Comparison of ENCODE assay signal across 21 cellular contexts in the genomic region with DNA sequence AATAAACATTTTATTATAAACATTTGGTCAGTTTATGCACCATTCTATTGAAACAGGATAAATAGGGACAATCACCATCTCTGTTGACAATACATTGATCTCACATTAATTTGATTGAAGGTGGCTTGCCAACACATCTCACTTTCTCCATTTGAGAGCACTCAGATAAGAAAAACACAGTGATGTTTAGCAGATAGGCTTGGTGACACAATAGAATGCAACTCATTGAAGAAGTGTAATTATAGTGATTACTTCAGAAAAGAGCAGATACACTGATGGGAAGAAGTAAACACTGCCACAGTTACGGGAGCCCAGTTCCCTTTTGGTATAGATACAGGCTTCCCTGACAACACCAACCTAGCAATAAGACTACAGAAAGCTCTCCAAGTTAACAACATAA.
DNase-seq lines count a peak whose midpoint lies in the region; ATAC-seq and TF ChIP-seq lines count a peak whose summit lies in the region.
"Had no signal": no experiment of that assay in that cellular context is flagged by ENCODE, and none has a peak within 500 bp of the region (broad histone marks: within the 10 kb centered on the region; RNA-seq: fewer than 3 reads in every experiment).

No MANE protein-coding gene starts in this region.

- H3K79me2 ChIP-seq in mammary epithelial cell (ENCODE audit: insufficient read depth, low read length) (peaks cover 3% of the 10 kb centered on the region), neural progenitor cell (ENCODE audit: low read depth) (peaks cover 100% of the 10 kb centered on the region), OCI-LY7 (ENCODE audit: insufficient read depth, low read depth, low read length) (no peaks in the 10 kb centered on the region)

- H3K4me3 ChIP-seq in breast epithelium (no peak overlapping the region), mammary epithelial cell (replicated peaks in 1 of 3; ENCODE audit: insufficient read depth in 1 of 3, low read depth in 2 of 3, low read length in 3 of 3) (no peak overlapping the region), Panc1 (ENCODE audit: low read depth in 2 of 2, low read length in 2 of 2) (no peak overlapping the region), neural progenitor cell (no peak overlapping the region), OCI-LY7 (ENCODE audit: low read depth, low read length, poor library complexity, severe bottlenecking) (no peak overlapping the region)
- H3K4me3 ChIP-seq: SK-N-MC, thyroid gland had no signal

- POLR2A ChIA-PET in Panc1 (lab: Charles Lee): no interaction called here
- POLR2A ChIA-PET in OCI-LY7 (lab: Charles Lee): interaction anchor here (0.8 kb wide), 1 partner anchor 43 kb away, joined by 5 read pairs; no protein-coding TSS in a partner anchor

- TF ChIP-seq POLR2A in breast epithelium (IDR thresholded peaks at IDR 0.05): no peak

- H3F3A ChIP-seq in neural progenitor cell (ENCODE audit: low read depth): peaks cover 31% of the 10 kb centered on the region

- peak overlapping the region; percentile 39 to 51 for H3K27ac ChIP-seq in breast epithelium
- H3K27ac ChIP-seq in mammary epithelial cell (ENCODE audit: insufficient read depth, low read depth, low read length): no peak overlapping the region
- peak overlapping the region; percentile 29; the same call in 1 of the 2 replicates for H3K27ac ChIP-seq in Panc1 (ENCODE audit: low read length)
- H3K27ac ChIP-seq in neural progenitor cell: peak overlapping the region; percentile 77
- H3K27ac ChIP-seq in OCI-LY7 (ENCODE audit: low read depth, low read length, poor library complexity, severe bottlenecking): no peak overlapping the region
- H3K27ac ChIP-seq: HL-60, SK-N-MC, thyroid gland, VCaP had no signal

- TF ChIP-seq CTCF in breast epithelium (IDR thresholded peaks at IDR 0.05) (no peak), mammary epithelial cell (conservative IDR thresholded peaks at IDR 0.05 in 1 of 2, IDR thresholded peaks at IDR 0.05 in 1 of 2; ENCODE audit: extremely low read depth in 1 of 2, insufficient read depth in 1 of 2, low read depth in 1 of 2, low read length in 2 of 2) (no peak), Panc1 (IDR thresholded peaks at IDR 0.05) (no peak), neural progenitor cell (IDR thresholded peaks at IDR 0.05) (no peak), OCI-LY7 (conservative IDR thresholded peaks at IDR 0.05; ENCODE audit: low read length) (no peak)

- H3K9me3 ChIP-seq in breast epithelium (no peaks in the 10 kb centered on the region), mammary epithelial cell (replicated peaks; ENCODE audit: insufficient read depth, low read length) (no peaks in the 10 kb centered on the region), Panc1 (ENCODE audit: control insufficient read depth, insufficient read depth, low read depth, low read length) (no peaks in the 10 kb centered on the region), neural progenitor cell (ENCODE audit: low read depth) (no peaks in the 10 kb centered on the region), OCI-LY7 (ENCODE audit: low read length) (no peaks in the 10 kb centered on the region)
- H3K9me3 ChIP-seq: thyroid gland had no signal

- CTCF ChIA-PET in mammary epithelial cell (lab: Charles Lee; ENCODE audit: low non-redundant PET): no interaction called here
- CTCF ChIA-PET in Panc1 (lab: Charles Lee): no interaction called here
- CTCF ChIA-PET in OCI-LY7 (lab: Charles Lee; ENCODE audit: unreplicated experiment): no interaction called here

- H3K27ac Mint-ChIP-seq in neural progenitor cell: peak overlapping the region; percentile 62
- H3K27ac Mint-ChIP-seq: activated naive CD8-positive, alpha-beta T cell treated with anti-CD3 and anti-CD28 coated beads for 36 hours; naive thymus-derived CD4-positive, alpha-beta T cell had no signal

- no peaks in the 10 kb centered on the region for H3K9me2 ChIP-seq in OCI-LY7 (ENCODE audit: insufficient read depth, low read length)

- no peaks in the 10 kb centered on the region for H3K36me3 ChIP-seq in breast epithelium
- H3K36me3 ChIP-seq in mammary epithelial cell (ENCODE audit: insufficient read depth, low read length): peaks cover 3% of the 10 kb centered on the region
- H3K36me3 ChIP-seq in Panc1 (ENCODE audit: control insufficient read depth, insufficient read depth, low read length): no peaks in the 10 kb centered on the region
- no peaks in the 10 kb centered on the region for H3K36me3 ChIP-seq in neural progenitor cell
- no peaks in the 10 kb centered on the region for H3K36me3 ChIP-seq in OCI-LY7 (ENCODE audit: insufficient read depth, low read length)
- H3K36me3 ChIP-seq: thyroid gland had no signal

- 36% methylated on average over 1 of the region's 1 CpG for WGBS in mammary epithelial cell (ENCODE audit: low coverage, missing lambda C conversion rate)

- H3K4me2 ChIP-seq in mammary epithelial cell (ENCODE audit: insufficient read depth, low read depth, low read length): no peak overlapping the region
- H3K4me2 ChIP-seq in neural progenitor cell: peak overlapping the region; percentile 38
- no peak overlapping the region for H3K4me2 ChIP-seq in OCI-LY7 (ENCODE audit: low read length)

- in situ Hi-C loops in mammary epithelial cell (cut with MboI; ENCODE audit: low sequenced_read_pairs in 2 of 2) (no loop called here), Panc1 (cut with HindIII; ENCODE audit: low pct_unique_long_range_greater_than_20kb, low sequenced_read_pairs) (no loop called here)

- no peak overlapping the region for H3K9ac ChIP-seq in mammary epithelial cell (ENCODE audit: insufficient read depth, low read length)
- H3K9ac ChIP-seq in neural progenitor cell: no peak overlapping the region

- peaks cover 12% of the 10 kb centered on the region for H3K36me3 Mint-ChIP-seq in neural progenitor cell
- H3K36me3 Mint-ChIP-seq: activated naive CD8-positive, alpha-beta T cell treated with anti-CD3 and anti-CD28 coated beads for 36 hours; naive thymus-derived CD4-positive, alpha-beta T cell had no signal

- no peaks in the 10 kb centered on the region for H4K20me1 ChIP-seq in mammary epithelial cell (ENCODE audit: insufficient read depth, low read length)
- peaks cover 13% of the 10 kb centered on the region for H4K20me1 ChIP-seq in neural progenitor cell (ENCODE audit: low read depth)
- H4K20me1 ChIP-seq in OCI-LY7 (ENCODE audit: insufficient read depth, low read length): no peaks in the 10 kb centered on the region

- ATAC-seq in Panc1 (no peak), SK-N-SH treated with all-trans-retinoic acid at 6 μM for 48 hours (no peak), HG03039 (IDR thresholded peaks at IDR 0.05; ENCODE audit: unreplicated experiment) (no peak)
- ATAC-seq: esophagus mucosa; naive thymus-derived CD4-positive, alpha-beta T cell; stimulated activated naive CD8-positive, alpha-beta T cell treated with anti-CD3 and anti-CD28 coated beads, Interleukin-15, Interleukin-2, amounts not matched to agents 100 U/mL and 50 U/mL, for 24 hours had no signal

- H2AFZ ChIP-seq in mammary epithelial cell (ENCODE audit: low read depth, low read length) (no peak overlapping the region), neural progenitor cell (replicated peaks) (no peak overlapping the region), OCI-LY7 (ENCODE audit: low read length) (no peak overlapping the region)

- H3K9me3 Mint-ChIP-seq in neural progenitor cell: no peaks in the 10 kb centered on the region
- H3K9me3 Mint-ChIP-seq: activated naive CD8-positive, alpha-beta T cell treated with anti-CD3 and anti-CD28 coated beads for 36 hours had no signal

- H3K4me1 ChIP-seq in breast epithelium (no peaks in the 10 kb centered on the region), mammary epithelial cell (ENCODE audit: insufficient read depth, low read length) (no peaks in the 10 kb centered on the region), Panc1 (ENCODE audit: control insufficient read depth, insufficient read depth, low read length) (peaks cover 8% of the 10 kb centered on the region; the same call in 1 of the 2 replicates), neural progenitor cell (peaks cover 64% of the 10 kb centered on the region), OCI-LY7 (ENCODE audit: insufficient read depth, low read length, poor library complexity, severe bottlenecking) (no peaks in the 10 kb centered on the region)
- H3K4me1 ChIP-seq: thyroid gland had no signal

- no peak overlapping the region for H3K4me3 Mint-ChIP-seq in neural progenitor cell
- H3K4me3 Mint-ChIP-seq: activated naive CD8-positive, alpha-beta T cell treated with anti-CD3 and anti-CD28 coated beads for 36 hours; naive thymus-derived CD4-positive, alpha-beta T cell had no signal

- intact Hi-C loops in breast epithelium (cut with DNase I; ENCODE audit: low total_unique reads): no loop called here
- intact Hi-C loops in mammary epithelial cell (cut with micrococcal nuclease): no loop called here
- intact Hi-C loops in Panc1 (cut with micrococcal nuclease; ENCODE audit: unreplicated experiment): no loop called here
- intact Hi-C loops in OCI-LY7 (cut with micrococcal nuclease; ENCODE audit: unreplicated experiment): no loop called here

- peaks cover 28% of the 10 kb centered on the region for H3K4me1 Mint-ChIP-seq in neural progenitor cell
- H3K4me1 Mint-ChIP-seq: activated naive CD8-positive, alpha-beta T cell treated with anti-CD3 and anti-CD28 coated beads for 36 hours; naive thymus-derived CD4-positive, alpha-beta T cell had no signal

- DNase-seq in breast epithelium (ENCODE audit: low spot score in 2 of 2) (no peak), mammary epithelial cell (no peak), NCI-H2081 treated with DMSO at 0.1 percent for 48 hours (lab: John Stamatoyannopoulos, UW) (peak; percentile 77), Panc1 (ENCODE audit: low read depth, low spot score) (no peak), neural progenitor cell (ENCODE audit: low spot score) (no peak), OCI-LY7 (ENCODE audit: low spot score) (no peak)
- DNase-seq: activated CD4-positive, alpha-beta T cell treated with anti-CD3 and anti-CD28 coated beads, Interleukin-2, amount 50 U/mL, for 1 hour; activated naive CD8-positive, alpha-beta T cell treated with anti-CD3 and anti-CD28 coated beads for 36 hours; DND-41; effector memory CD4-positive, alpha-beta T cell; naive thymus-derived CD4-positive, alpha-beta T cell; NCI-H226; stimulated activated CD4-positive, alpha-beta T cell treated with anti-CD3 and anti-CD28 coated beads, Interleukin-4, amount 100 ng/mL, for 24 hours; stimulated activated naive CD8-positive, alpha-beta T cell treated with anti-CD3 and anti-CD28 coated beads, Interleukin-15, Interleukin-2, amounts not matched to agents 100 U/mL and 50 U/mL, for 24 hours; thyroid gland had no signal

- H3K27me3 ChIP-seq in breast epithelium (no peaks in the 10 kb centered on the region), mammary epithelial cell (ENCODE audit: insufficient read depth, low read length) (no peaks in the 10 kb centered on the region), Panc1 (ENCODE audit: control insufficient read depth, insufficient read depth, low read length) (no peaks in the 10 kb centered on the region), neural progenitor cell (no peaks in the 10 kb centered on the region)
- H3K27me3 ChIP-seq: thyroid gland had no signal

- dilution Hi-C loops in mammary epithelial cell (cut with HindIII; ENCODE audit: low sequenced_read_pairs): no loop called here

- no peaks in the 10 kb centered on the region for H3K27me3 Mint-ChIP-seq in neural progenitor cell (ENCODE audit: insufficient read depth, low read depth)
- H3K27me3 Mint-ChIP-seq: activated naive CD8-positive, alpha-beta T cell treated with anti-CD3 and anti-CD28 coated beads for 36 hours; naive thymus-derived CD4-positive, alpha-beta T cell had no signal

- no TSS peak for BruUV-seq in mammary epithelial cell (replicated peaks; lab: Mats Ljungman, UMichigan)
- no TSS peak for BruUV-seq in Panc1 (replicated peaks; lab: Mats Ljungman, UMichigan)
- BruUV-seq in OCI-LY7 (replicated peaks; lab: Mats Ljungman, UMichigan): no TSS peak

Comparison
In these comparisons a context has a peak if more than half of its experiments do, and no peak if none do; other contexts are left out.
1. H3K27ac ChIP-seq: peak in breast epithelium (2 of 2), Panc1 (single experiment) and neural progenitor cell (single experiment); none in mammary epithelial cell (single experiment) and OCI-LY7 (single experiment).